In the genomic region with DNA sequence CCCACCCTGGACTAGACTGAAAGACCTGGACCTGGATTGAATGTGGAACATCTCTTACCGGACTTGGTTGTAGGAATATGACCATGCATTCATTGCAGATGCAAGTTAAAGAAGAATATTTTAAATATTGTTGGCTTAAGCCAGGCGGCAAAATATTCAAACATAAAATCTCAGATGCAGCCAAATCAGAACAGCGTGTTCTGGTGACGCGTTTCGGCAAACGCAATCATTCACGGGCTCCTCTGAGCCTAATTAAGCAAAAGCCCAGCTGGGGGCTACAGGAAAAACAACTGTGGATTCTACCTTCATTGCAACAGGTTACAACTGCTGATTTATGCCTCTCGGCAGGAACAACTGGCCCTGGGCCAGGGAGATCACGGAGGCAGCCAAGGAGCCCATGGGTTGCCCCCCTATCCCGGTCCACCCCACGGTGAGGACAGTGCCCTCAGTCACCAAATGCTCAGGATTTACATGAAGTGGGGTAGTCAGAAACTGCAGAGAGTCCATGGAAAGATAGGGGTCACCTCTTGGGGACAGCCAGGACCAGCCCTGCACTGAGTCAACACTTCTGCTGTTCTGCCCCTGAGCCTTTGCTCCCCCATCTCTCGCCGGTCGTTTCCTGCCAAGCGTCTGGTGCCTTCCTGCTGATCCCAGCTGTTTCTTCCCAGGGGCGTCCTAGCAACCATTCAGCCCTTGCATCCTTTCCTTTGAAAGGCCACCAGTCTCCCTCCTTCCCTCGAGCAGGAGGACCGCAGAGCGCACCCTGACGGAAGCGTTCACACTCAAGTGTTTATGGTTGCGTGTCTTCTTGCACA, we compare ENCODE assay signal across 12 cellular contexts.
DNase-seq lines count a peak whose midpoint lies in the region; ATAC-seq and TF ChIP-seq lines count a peak whose summit lies in the region.
"Had no signal": no experiment of that assay in that cellular context is flagged by ENCODE, and none has a peak within 500 bp of the region (broad histone marks: within the 10 kb centered on the region; RNA-seq: fewer than 3 reads in every experiment).

No MANE protein-coding gene starts in this region.

- H3K4me1 ChIP-seq in vagina, result no peaks in the 10 kb centered on the region

- no peak overlapping the region for H3K4me3 ChIP-seq in vagina

- DNase-seq in NCI-H146 (lab: John Stamatoyannopoulos, UW), result peak; percentile 4
- DNase-seq in NCI-H146 treated with DMSO at 0.1 percent for 48 hours (lab: John Stamatoyannopoulos, UW; ENCODE audit: unreplicated experiment), result no peak
- peak in 42 of 56 donors; percentile 13 to 74 (median 35) for DNase-seq in amygdala (lab: John Stamatoyannopoulos, UW)
- peak; percentile 64 for DNase-seq in iPS-NIHi7 (ENCODE audit: extremely low spot score)
- peak; percentile 41 for DNase-seq in superior temporal gyrus (ENCODE audit: extremely low spot score)
- DNase-seq in RWPE1 (ENCODE audit: low spot score), result no peak
- no peak for DNase-seq in vagina (ENCODE audit: extremely low spot score in 2 of 2)
- DNase-seq: ACHN; NCI-H2029 treated with DMSO at 0.1 percent for 48 hours; stimulated activated CD4-positive, alpha-beta T cell treated with anti-CD3 and anti-CD28 coated beads, Interleukin-4, amount 100 ng/mL, for 4 hours; WERI-Rb-1 had no signal

- ATAC-seq in HG03520 (IDR thresholded peaks at IDR 0.05; ENCODE audit: unreplicated experiment), result no peak

- CTCF ChIA-PET in RWPE1 (lab: Yijun Ruan, JAX), result interaction anchor here (0.6 kb wide), 1 partner anchor 12 kb away, joined by 3 read pairs; no protein-coding TSS in a partner anchor

- H3K36me3 ChIP-seq in vagina, result no peaks in the 10 kb centered on the region
- H3K36me3 ChIP-seq: WERI-Rb-1 had no signal

- H3K27ac ChIP-seq in RWPE1 (no peak overlapping the region), vagina (no peak overlapping the region)
- H3K27ac ChIP-seq: WERI-Rb-1 had no signal

- H3K27me3 ChIP-seq in vagina, result no peaks in the 10 kb centered on the region

- no peaks in the 10 kb centered on the region for H3K9me3 ChIP-seq in vagina

- POLR2A ChIA-PET in RWPE1 (lab: Yijun Ruan, JAX; ENCODE audit: low non-redundant PET), result no interaction called here

- intact Hi-C loops in vagina (cut with DNase I), result no loop called here

- no peak for TF ChIP-seq POLR2A in vagina (IDR thresholded peaks at IDR 0.05)

- TF ChIP-seq CTCF in RWPE1 (conservative IDR thresholded peaks at IDR 0.05; ENCODE audit: low read depth) (no peak), vagina (IDR thresholded peaks at IDR 0.05) (no peak)

Comparison
In these comparisons a context has a peak if more than half of its experiments do, and no peak if none do; other contexts are left out.
1. DNase-seq: peak in NCI-H146 (single experiment), amygdala (42 of 56), iPS-NIHi7 (single experiment) and superior temporal gyrus (single experiment); none in NCI-H146 treated with DMSO at 0.1 percent for 48 hours (single experiment), RWPE1 (single experiment) and vagina (0 of 2).